8 cellular contexts compared by ENCODE assay signal in genomic region chr6:26328265-26328844, GRCh38. TPM values are rescaled to one million over a fixed set of nuclear protein-coding genes. Genes with fewer than 3 reads are reported as not detected.
DNase-seq lines count a peak whose midpoint lies in the region; ATAC-seq and TF ChIP-seq lines count a peak whose summit lies in the region.

No MANE protein-coding gene starts in this region.

- ATAC-seq in activated T-cell treated with anti-CD3 and anti-CD28 coated beads, Interleukin-2, amount 50 U/mL, for 4 hours, result no peak
- ATAC-seq in HG03108 (IDR thresholded peaks at IDR 0.05; ENCODE audit: unreplicated experiment), result no peak
- ATAC-seq in HG02885 (IDR thresholded peaks at IDR 0.05; ENCODE audit: poor library complexity, unreplicated experiment), result no peak

- no peaks in the 10 kb centered on the region for H3K36me3 ChIP-seq in thyroid gland
- no peaks in the 10 kb centered on the region for H3K36me3 ChIP-seq in tibial nerve

- no peak for TF ChIP-seq POLR2A in thyroid gland (IDR thresholded peaks at IDR 0.05)
- no peak for TF ChIP-seq POLR2A in tibial nerve (IDR thresholded peaks at IDR 0.05)

- no peak for TF ChIP-seq CTCF in HL-60 (IDR thresholded peaks at IDR 0.05; ENCODE audit: insufficient read depth, low read length)
- TF ChIP-seq CTCF in thyroid gland (IDR thresholded peaks at IDR 0.05), result no peak
- no peak for TF ChIP-seq CTCF in tibial nerve (IDR thresholded peaks at IDR 0.05)

- H3K9me3 ChIP-seq in thyroid gland (no peaks in the 10 kb centered on the region), tibial nerve (peaks cover 0 to 2% (median 0%) of the 10 kb centered on the region in 4 donors)

- peak overlapping the region; percentile 55 for H3K4me3 Mint-ChIP-seq in activated T-cell treated with anti-CD3 and anti-CD28 coated beads, Interleukin-2, amount 50 U/mL, for 4 hours

- intact Hi-C loops in thyroid gland (cut with DNase I), result loop anchor here (10.0 kb wide), 1 partner anchor 236 kb away; no protein-coding TSS in a partner anchor

- no peak overlapping the region for H3K27ac ChIP-seq in HL-60 (replicated peaks)
- H3K27ac ChIP-seq in thyroid gland, result no peak overlapping the region
- H3K27ac ChIP-seq in tibial nerve, result no peak overlapping the region

- H3K4me3 ChIP-seq in HL-60 (replicated peaks; ENCODE audit: insufficient read depth, low read length) (peak overlapping the region; percentile 46), thyroid gland (replicated peaks in 1 of 3) (no peak overlapping the region), tibial nerve (no peak overlapping the region)

- TF ChIP-seq EP300 in tibial nerve (IDR thresholded peaks at IDR 0.05), result no peak

- peaks cover 5% of the 10 kb centered on the region for H3K9me3 Mint-ChIP-seq in activated T-cell treated with anti-CD3 and anti-CD28 coated beads, Interleukin-2, amount 50 U/mL, for 4 hours

- DNase-seq in DMS53 (lab: John Stamatoyannopoulos, UW) (peak; percentile 76), HL-60 (ENCODE audit: low read depth in 1 of 2, low spot score in 1 of 2) (peak in 1 of 2 experiments; percentile 26), kidney tubule cell (ENCODE audit: low spot score) (peak; percentile 38), thyroid gland (no peak), tibial nerve (ENCODE audit: low spot score in 2 of 2) (no peak)
- DNase-seq in activated T-cell treated with anti-CD3 and anti-CD28 coated beads, Interleukin-2, amount 50 U/mL, for 4 hours, result no peak

- WGBS in thyroid gland, 2 donors, result 26 to 30% methylated on average over 13 of the region's 13 CpGs
- WGBS in tibial nerve, 2 donors, result 21 to 22% methylated on average over 13 of the region's 13 CpGs

- H3K4me1 ChIP-seq in thyroid gland (no peaks in the 10 kb centered on the region), tibial nerve (peaks cover 0 to 14% (median 0%) of the 10 kb centered on the region in 4 donors)

- H3K4me1 Mint-ChIP-seq in activated T-cell treated with anti-CD3 and anti-CD28 coated beads, Interleukin-2, amount 50 U/mL, for 4 hours (ENCODE audit: low read depth), result peaks cover 38% of the 10 kb centered on the region

- H3K36me3 Mint-ChIP-seq in activated T-cell treated with anti-CD3 and anti-CD28 coated beads, Interleukin-2, amount 50 U/mL, for 4 hours (ENCODE audit: insufficient read depth), result no peaks in the 10 kb centered on the region

- H3K27me3 Mint-ChIP-seq in activated T-cell treated with anti-CD3 and anti-CD28 coated beads, Interleukin-2, amount 50 U/mL, for 4 hours (ENCODE audit: low read depth), result peaks cover 44% of the 10 kb centered on the region

- H3K27me3 ChIP-seq in HL-60 (ENCODE audit: insufficient read depth, poor library complexity, severe bottlenecking) (no peaks in the 10 kb centered on the region), thyroid gland (peaks cover 35% of the 10 kb centered on the region), tibial nerve (peaks cover 0 to 69% of the 10 kb centered on the region in 2 donors)

RNA-seq across cellular contexts. Expression of gene BTN3A2, which starts 36.6 kb away (rescaled TPM):
- 10 to 100 TPM; 24.9 to 41.2 (median 31.0) TPM for total RNA-seq in activated T-cell treated with anti-CD3 and anti-CD28 coated beads, Interleukin-2, amount 50 U/mL, for 4 hours
- total RNA-seq in thyroid gland (10 to 100 TPM in 3 of 4 donors, 1 to 10 TPM in 1; 9.7 to 25.0 (median 15.0) TPM), tibial nerve (10 to 100 TPM in 3 of 4 donors, 1 to 10 TPM in 1; 8.4 to 14.0 (median 12.1) TPM)

RNA-seq across cellular contexts. Expression of gene BTN2A2, which starts 54.6 kb away (rescaled TPM):
- total RNA-seq in activated T-cell treated with anti-CD3 and anti-CD28 coated beads, Interleukin-2, amount 50 U/mL, for 4 hours, result 10 to 100 TPM in 1 of 3 donors, 1 to 10 TPM in 2; 9.0 to 10.3 (median 9.0) TPM
- total RNA-seq in thyroid gland (1 to 10 TPM; 8.1 to 9.3 (median 8.3) TPM), tibial nerve (10 to 100 TPM in 3 of 4 donors, 1 to 10 TPM in 1; 6.7 to 20.7 (median 14.5) TPM)

Comparison
In these comparisons a context has a peak if more than half of its experiments do, and no peak if none do; other contexts are left out.
1. DNase-seq: peak in DMS53 (single experiment) and kidney tubule cell (single experiment); none in activated T-cell treated with anti-CD3 and anti-CD28 coated beads, Interleukin-2, amount 50 U/mL, for 4 hours (single experiment), thyroid gland (0 of 2) and tibial nerve (0 of 2).